7 cellular contexts compared by ENCODE assay signal in genomic region chr3:153232050-153232736, GRCh38.
A peak's percentile ranks its signal among the peaks of the same experiment; 100 is the strongest.
DNase-seq lines count a peak whose midpoint lies in the region; ATAC-seq and TF ChIP-seq lines count a peak whose summit lies in the region.
"Not testable (repeated sequence)": the region's sequence is repeated elsewhere in the genome, so short reads cannot be mapped to it uniquely, and the experiment has no call there.

No MANE protein-coding gene starts in this region.

- H3K27ac ChIP-seq in PC-3 (ENCODE audit: low read length) (peak overlapping the region; percentile 40), rectal smooth muscle tissue (ENCODE audit: low read depth, low read length) (peak overlapping the region; percentile 32)
- not testable (repeated sequence) for H3K27ac ChIP-seq in mesenchymal stem cell (ENCODE audit: low read length, poor library complexity, severe bottlenecking)

- H3K18ac ChIP-seq in mesenchymal stem cell (ENCODE audit: low read depth in 1 of 2, low read length in 2 of 2): not testable (repeated sequence)

- not testable (repeated sequence) for H2BK5ac ChIP-seq in mesenchymal stem cell (ENCODE audit: low read depth, low read length, poor library complexity, severe bottlenecking)

- not testable (repeated sequence) for H3F3A ChIP-seq in PC-3 (ENCODE audit: low read length, unreplicated experiment)

- peak overlapping the region; percentile 34 for H3K4me2 ChIP-seq in PC-3 (ENCODE audit: low read length)
- H3K4me2 ChIP-seq in mesenchymal stem cell (ENCODE audit: low read length, poor library complexity, severe bottlenecking): not testable (repeated sequence)

- not testable (repeated sequence) for H3K79me1 ChIP-seq in mesenchymal stem cell (replicated peaks; ENCODE audit: low read length, poor library complexity, severe bottlenecking)

- POLR2A ChIA-PET in PC-3 (lab: Charles Lee; ENCODE audit: unreplicated experiment); activated CD8-positive, alpha-beta T cell treated with anti-CD3 and anti-CD28 coated beads, Interleukin-2, amount 10 ng/mL, durations not matched to agents 7 days and 5 days (lab: Charles Lee): not testable (repeated sequence)

- not testable (repeated sequence) for H4K20me1 ChIP-seq in PC-3 (ENCODE audit: low read length)

- not testable (repeated sequence) for H3K4me3 ChIP-seq in AG10803 (ENCODE audit: low read length); PC-3 (ENCODE audit: low read length); mesenchymal stem cell (ENCODE audit: insufficient read depth in 1 of 2, low read depth in 1 of 2, low read length in 2 of 2); rectal smooth muscle tissue (ENCODE audit: low read length)

- intact Hi-C loops in PC-3 (cut with micrococcal nuclease): loop anchor here (2.0 kb wide), 1 partner anchor 23 kb away; no protein-coding TSS in a partner anchor

- not testable (repeated sequence) for H3K9me2 ChIP-seq in PC-3 (replicated peaks; ENCODE audit: low read length)

- not testable (repeated sequence) for H2BK15ac ChIP-seq in mesenchymal stem cell (ENCODE audit: low read depth, poor library complexity, severe bottlenecking)

- not testable (repeated sequence) for H3K14ac ChIP-seq in mesenchymal stem cell (ENCODE audit: low read length in 2 of 2)

- not testable (repeated sequence) for BruUV-seq in PC-3 (replicated peaks; lab: Mats Ljungman, UMichigan)

- not testable (repeated sequence) for H3K23ac ChIP-seq in mesenchymal stem cell (ENCODE audit: low read length in 2 of 2)

- not testable (repeated sequence) for H3K36me3 Mint-ChIP-seq in activated CD8-positive, alpha-beta T cell treated with anti-CD3 and anti-CD28 coated beads, Interleukin-2, amount 10 ng/mL, durations not matched to agents 7 days and 5 days (ENCODE audit: low read depth); effector memory CD8-positive, alpha-beta T cell (ENCODE audit: insufficient read depth)

- CTCF ChIA-PET in PC-3 (lab: Charles Lee): interaction anchor here (1.6 kb wide), 1 partner anchor 58 kb away, joined by 5 read pairs; no protein-coding TSS in a partner anchor
- CTCF ChIA-PET in activated CD8-positive, alpha-beta T cell treated with anti-CD3 and anti-CD28 coated beads, Interleukin-2, amount 10 ng/mL, durations not matched to agents 7 days and 5 days (lab: Charles Lee): not testable (repeated sequence)

- not testable (repeated sequence) for TF ChIP-seq CTCF in AG10803 (conservative IDR thresholded peaks at IDR 0.05; ENCODE audit: low read length); PC-3 (conservative IDR thresholded peaks at IDR 0.05; ENCODE audit: low read depth, low read length)

- not testable (repeated sequence) for H3K27me3 Mint-ChIP-seq in activated CD8-positive, alpha-beta T cell treated with anti-CD3 and anti-CD28 coated beads, Interleukin-2, amount 10 ng/mL, durations not matched to agents 7 days and 5 days (ENCODE audit: low read depth); effector memory CD8-positive, alpha-beta T cell

- peak overlapping the region; percentile 47 for H3K27ac Mint-ChIP-seq in activated CD8-positive, alpha-beta T cell treated with anti-CD3 and anti-CD28 coated beads, Interleukin-2, amount 10 ng/mL, durations not matched to agents 7 days and 5 days
- H3K27ac Mint-ChIP-seq in effector memory CD8-positive, alpha-beta T cell: peak overlapping the region; percentile 74 to 81

- DNase-seq in AG10803 (ENCODE audit: low read depth) (peak; percentile 27), HCEC 1CT (peak; percentile 39), mesenchymal stem cell (peak; percentile 68)
- DNase-seq in PC-3; activated CD8-positive, alpha-beta T cell treated with anti-CD3 and anti-CD28 coated beads, Interleukin-2, amount 10 ng/mL, durations not matched to agents 7 days and 5 days; effector memory CD8-positive, alpha-beta T cell: not testable (repeated sequence)

- peaks cover 24% of the 10 kb centered on the region for H3K4me1 ChIP-seq in PC-3 (ENCODE audit: insufficient read depth, low read length)
- not testable (repeated sequence) for H3K4me1 ChIP-seq in mesenchymal stem cell (ENCODE audit: control insufficient read depth, insufficient read depth, low read depth, low read length); rectal smooth muscle tissue (ENCODE audit: control insufficient read depth, insufficient read depth, low read length)

- H2AK5ac ChIP-seq in mesenchymal stem cell (ENCODE audit: low read length, severe bottlenecking): not testable (repeated sequence)

- H3K9ac ChIP-seq in PC-3 (ENCODE audit: low read length); rectal smooth muscle tissue (ENCODE audit: low read length): not testable (repeated sequence)
- H3K9ac ChIP-seq in mesenchymal stem cell (ENCODE audit: low read length): peak overlapping the region; percentile 62

- H4K91ac ChIP-seq in mesenchymal stem cell (ENCODE audit: low read length): not testable (repeated sequence)

- H3K4ac ChIP-seq in mesenchymal stem cell (ENCODE audit: low read depth in 1 of 2, low read length in 2 of 2): not testable (repeated sequence)

- H3K36me3 ChIP-seq in PC-3 (ENCODE audit: low read depth, low read length); mesenchymal stem cell (ENCODE audit: control insufficient read depth in 1 of 2, insufficient read depth in 2 of 2, low read depth in 1 of 2, low read length in 2 of 2); rectal smooth muscle tissue (ENCODE audit: control insufficient read depth, insufficient read depth, low read length): not testable (repeated sequence)

- not testable (repeated sequence) for H2BK120ac ChIP-seq in mesenchymal stem cell (ENCODE audit: low read depth, low read length)

- H3K79me2 ChIP-seq in PC-3 (ENCODE audit: low read length): not testable (repeated sequence)

- H3K27me3 ChIP-seq in PC-3 (ENCODE audit: low read length); mesenchymal stem cell (ENCODE audit: control insufficient read depth in 1 of 2, insufficient read depth in 1 of 2, low read length in 2 of 2); rectal smooth muscle tissue (ENCODE audit: control insufficient read depth, insufficient read depth, low read length): not testable (repeated sequence)

- not testable (repeated sequence) for H2AFZ ChIP-seq in PC-3 (ENCODE audit: low read length); mesenchymal stem cell (ENCODE audit: low read depth, low read length)

- not testable (repeated sequence) for H3K9me3 Mint-ChIP-seq in activated CD8-positive, alpha-beta T cell treated with anti-CD3 and anti-CD28 coated beads, Interleukin-2, amount 10 ng/mL, durations not matched to agents 7 days and 5 days (ENCODE audit: insufficient read depth); effector memory CD8-positive, alpha-beta T cell

- not testable (repeated sequence) for H3K4me1 Mint-ChIP-seq in activated CD8-positive, alpha-beta T cell treated with anti-CD3 and anti-CD28 coated beads, Interleukin-2, amount 10 ng/mL, durations not matched to agents 7 days and 5 days (ENCODE audit: low read depth)
- H3K4me1 Mint-ChIP-seq in effector memory CD8-positive, alpha-beta T cell (ENCODE audit: low read depth in 2 of 2): peaks cover 4 to 18% of the 10 kb centered on the region in 2 donors

- not testable (repeated sequence) for H3K4me3 Mint-ChIP-seq in activated CD8-positive, alpha-beta T cell treated with anti-CD3 and anti-CD28 coated beads, Interleukin-2, amount 10 ng/mL, durations not matched to agents 7 days and 5 days; effector memory CD8-positive, alpha-beta T cell

- ATAC-seq in PC-3: peak; percentile 52
- not testable (repeated sequence) for ATAC-seq in activated CD8-positive, alpha-beta T cell treated with anti-CD3 and anti-CD28 coated beads, Interleukin-2, amount 10 ng/mL, durations not matched to agents 7 days and 5 days; effector memory CD8-positive, alpha-beta T cell (replicated peaks)

- H2BK12ac ChIP-seq in mesenchymal stem cell (ENCODE audit: low read length in 2 of 2): not testable (repeated sequence)

- WGBS in mesenchymal stem cell: 80% methylated on average over 10 of the region's 11 CpGs

- H3K9me3 ChIP-seq in PC-3 (ENCODE audit: low read length); mesenchymal stem cell (ENCODE audit: control insufficient read depth, low read length): not testable (repeated sequence)

- not testable (repeated sequence) for H4K8ac ChIP-seq in mesenchymal stem cell (ENCODE audit: low read length)
